8 cellular contexts compared by ENCODE assay signal in genomic region chr15:80977627-80978036, GRCh38. TPM values are rescaled to one million over a fixed set of nuclear protein-coding genes. Genes with fewer than 3 reads are reported as not detected.
DNase-seq lines count a peak whose midpoint lies in the region; ATAC-seq and TF ChIP-seq lines count a peak whose summit lies in the region.

No MANE protein-coding gene starts in this region.

- peak overlapping the region; percentile 80 for H3K27ac Mint-ChIP-seq in central memory CD8-positive, alpha-beta T cell (ENCODE audit: low read depth)

- peaks cover 36% of the 10 kb centered on the region for H3K79me2 ChIP-seq in Karpas-422 (ENCODE audit: low read length)

- H3K9me2 ChIP-seq in Karpas-422 (replicated peaks; ENCODE audit: insufficient read depth, low read length): no peaks in the 10 kb centered on the region

- H3K9ac ChIP-seq in Karpas-422 (ENCODE audit: low read length): no peak overlapping the region

- H3K36me3 Mint-ChIP-seq in central memory CD8-positive, alpha-beta T cell (ENCODE audit: insufficient read depth): peaks cover 36% of the 10 kb centered on the region

- peaks cover 46% of the 10 kb centered on the region for H3K4me1 Mint-ChIP-seq in central memory CD8-positive, alpha-beta T cell

- H3K4me3 ChIP-seq in Karpas-422 (ENCODE audit: low read length) (no peak overlapping the region), right lobe of liver (no peak overlapping the region), testis (no peak overlapping the region)

- H3K4me3 Mint-ChIP-seq in central memory CD8-positive, alpha-beta T cell: no peak overlapping the region

- no peak for TF ChIP-seq POLR2A in right lobe of liver (IDR thresholded peaks at IDR 0.05)
- TF ChIP-seq POLR2A in testis (IDR thresholded peaks at IDR 0.05): no peak

- H3K9me3 Mint-ChIP-seq in central memory CD8-positive, alpha-beta T cell: no peaks in the 10 kb centered on the region

- no peaks in the 10 kb centered on the region; the same call in 1 of the 2 replicates for H4K20me1 ChIP-seq in Karpas-422 (ENCODE audit: insufficient read depth, low read depth, low read length)

- 81% methylated on average over 2 of the region's 7 CpGs for WGBS in right lobe of liver (ENCODE audit: insufficient coverage, low coverage, low lambda C conversion rate, missing lambda C conversion rate)
- 44 to 53% methylated on average over 7 of the region's 7 CpGs for WGBS in testis, 2 donors

- H3K4me2 ChIP-seq in Karpas-422 (ENCODE audit: low read depth, low read length, poor library complexity, severe bottlenecking): no peak overlapping the region

- H3K36me3 ChIP-seq in Karpas-422 (ENCODE audit: insufficient read depth, low read length) (peaks cover 12% of the 10 kb centered on the region; the same call in 1 of the 2 replicates), right lobe of liver (peaks cover 0 to 31% (median 9%) of the 10 kb centered on the region in 4 donors), testis (ENCODE audit: low read depth, missing control alignments) (no peaks in the 10 kb centered on the region)

- DNase-seq in COR-L47 (lab: John Stamatoyannopoulos, UW) (peak; percentile 18), Karpas-422 (peak; percentile 65), T-helper 9 cell (peak; percentile 24), right lobe of liver (peak in 1 of 3 donors; percentile 44), testis (peak; percentile 72)
- no peak for DNase-seq in central memory CD8-positive, alpha-beta T cell (ENCODE audit: low spot score in 2 of 2)

- no peak overlapping the region for H2AFZ ChIP-seq in Karpas-422 (ENCODE audit: low read length)

- H3K4me1 ChIP-seq in Karpas-422 (ENCODE audit: low read length) (no peaks in the 10 kb centered on the region), right lobe of liver (no peaks in the 10 kb centered on the region), testis (peaks cover 4% of the 10 kb centered on the region)

- H3K27ac ChIP-seq in Karpas-422 (ENCODE audit: low read length) (no peak overlapping the region), right lobe of liver (no peak overlapping the region), testis (no peak overlapping the region)

- intact Hi-C loops in right lobe of liver (cut with DNase I) (loop anchor here in 1 of 2 donors (10.0 kb wide), 2 partner anchors 413 to 523 kb away; no protein-coding TSS in a partner anchor), testis (cut with DNase I; ENCODE audit: low total_unique reads) (no loop called here)

- TF ChIP-seq CTCF in right lobe of liver (IDR thresholded peaks at IDR 0.05) (peak; percentile 22 to 37 (median 32)), testis (IDR thresholded peaks at IDR 0.05) (peak in 2 of 3 experiments; percentile 38 to 43)

- no peaks in the 10 kb centered on the region for H3K27me3 ChIP-seq in Karpas-422 (ENCODE audit: low read length)
- H3K27me3 ChIP-seq in right lobe of liver: no peaks in the 10 kb centered on the region
- H3K27me3 ChIP-seq in testis: no peaks in the 10 kb centered on the region

- H3K27me3 Mint-ChIP-seq in central memory CD8-positive, alpha-beta T cell: no peaks in the 10 kb centered on the region

- H3K9me3 ChIP-seq in Karpas-422 (ENCODE audit: low read length): no peaks in the 10 kb centered on the region
- H3K9me3 ChIP-seq in right lobe of liver: no peaks in the 10 kb centered on the region
- no peaks in the 10 kb centered on the region for H3K9me3 ChIP-seq in testis

- peak; percentile 36 for ATAC-seq in central memory CD8-positive, alpha-beta T cell (replicated peaks; ENCODE audit: extremely low read depth, poor library complexity, severe bottlenecking)
- ATAC-seq in right lobe of liver (peak; percentile 61 to 67 (median 64)), GM19328 (IDR thresholded peaks at IDR 0.05; ENCODE audit: unreplicated experiment) (no peak), GM19455 (IDR thresholded peaks at IDR 0.05; ENCODE audit: unreplicated experiment) (no peak)

RNA-seq across cellular contexts. Expression of gene MESD, which starts 12.0 kb away (rescaled TPM):
- 10.9 and 13.7 TPM in 2 replicates for total RNA-seq in Karpas-422 (2014; rRNA removed; shearing (Covaris generic); ENCODE audit: low replicate concordance)
- 10 to 100 TPM; 10.8 to 16.7 (median 14.6) TPM for total RNA-seq in right lobe of liver
- total RNA-seq in testis: 10 to 100 TPM; 38.5 to 39.8 TPM
- polyA plus RNA-seq in testis (ENCODE audit: insufficient read depth, low read depth, low replicate concordance): 26.0 TPM

RNA-seq across cellular contexts. Expression of gene TLNRD1, which starts 23.1 kb away (rescaled TPM):
- total RNA-seq in Karpas-422 (2014; rRNA removed; shearing (Covaris generic); ENCODE audit: low replicate concordance): 5.4 and 12.8 TPM in 2 replicates
- total RNA-seq in right lobe of liver (1 to 10 TPM; 3.0 to 7.4 (median 5.5) TPM), testis (10 to 100 TPM; 11.5 to 14.9 TPM)
- polyA plus RNA-seq in testis (ENCODE audit: insufficient read depth, low read depth, low replicate concordance): 2.6 TPM

Comparison
In these comparisons a context has a peak if more than half of its experiments do, and no peak if none do; other contexts are left out.
1. DNase-seq: peak in COR-L47 (single experiment), Karpas-422 (single experiment), T-helper 9 cell (single experiment) and testis (single experiment); none in central memory CD8-positive, alpha-beta T cell (0 of 2).
2. ATAC-seq: peak in central memory CD8-positive, alpha-beta T cell (single experiment) and right lobe of liver (4 of 4); none in GM19328 (single experiment) and GM19455 (single experiment).